12 cellular contexts compared by ENCODE assay signal in the genomic region with DNA sequence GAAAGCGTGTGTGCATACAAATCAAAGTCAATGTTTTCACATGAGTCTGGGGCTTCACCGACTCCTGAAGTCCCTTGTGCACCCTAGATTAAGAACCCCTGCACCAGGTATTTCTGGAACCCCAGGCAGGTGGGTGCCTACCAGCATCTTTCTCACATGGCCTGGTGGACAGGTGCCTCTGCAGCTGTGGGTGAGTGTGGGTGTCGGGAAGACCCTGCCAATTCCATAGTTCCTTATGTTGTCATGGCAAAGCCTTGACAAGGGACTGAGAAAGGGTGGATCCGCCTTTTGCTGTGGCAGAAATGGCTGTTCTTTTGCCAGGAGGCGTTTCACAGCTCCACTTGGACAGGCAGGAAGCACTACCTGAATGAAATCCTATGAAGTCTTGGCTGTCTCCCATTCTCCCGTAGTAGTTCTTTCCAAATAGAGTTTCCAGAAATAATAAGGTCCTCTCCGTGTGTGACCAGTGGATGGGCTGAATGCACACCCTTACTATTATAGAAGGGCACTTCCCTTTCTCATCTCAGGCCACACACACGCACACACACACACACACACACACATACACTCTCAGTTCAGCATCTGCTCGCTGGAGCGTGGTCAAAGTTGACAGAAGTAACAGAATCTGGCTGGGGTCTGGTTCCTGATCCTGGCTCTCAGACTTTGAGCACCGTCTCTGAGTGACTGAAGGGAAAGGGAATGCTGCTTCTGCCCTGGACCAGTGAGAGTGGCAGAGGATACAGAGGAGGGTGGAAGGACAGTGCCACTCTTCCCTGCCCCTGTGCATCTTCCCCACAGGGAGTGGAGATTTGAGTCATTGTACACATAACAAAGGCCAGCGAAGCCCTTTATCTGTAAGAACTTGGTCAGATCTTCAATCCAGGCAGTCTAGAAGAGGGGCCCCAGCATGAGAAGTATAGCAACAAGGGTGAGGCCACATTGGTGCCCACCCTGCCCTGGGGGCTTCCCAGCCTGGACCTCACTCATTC. TPM values are rescaled to one million over a fixed set of nuclear protein-coding genes. Genes with fewer than 3 reads are reported as not detected.
DNase-seq lines count a peak whose midpoint lies in the region; ATAC-seq and TF ChIP-seq lines count a peak whose summit lies in the region.
"Had no signal": no experiment of that assay in that cellular context is flagged by ENCODE, and none has a peak within 500 bp of the region (broad histone marks: within the 10 kb centered on the region; RNA-seq: fewer than 3 reads in every experiment).

No MANE protein-coding gene starts in this region.

- POLR2A ChIA-PET in GM10248 (lab: Yijun Ruan, JAX), result no interaction called here

- H3K4me1 Mint-ChIP-seq in memory B cell, result peaks cover 7% of the 10 kb centered on the region

- no peaks in the 10 kb centered on the region for H3K27me3 Mint-ChIP-seq in memory B cell

- CTCF ChIA-PET in GM10248 (lab: Yijun Ruan, JAX), result no interaction called here

- no peaks in the 10 kb centered on the region for H3K9me3 Mint-ChIP-seq in memory B cell
- H3K9me3 Mint-ChIP-seq: CD8-positive, alpha-beta T cell had no signal

- no peak for TF ChIP-seq CTCF in GM10248 (IDR thresholded peaks at IDR 0.05; ENCODE audit: control extremely low read depth, extremely low read depth, low read depth, missing control alignments)

- ATAC-seq in GM21515 (IDR thresholded peaks at IDR 0.05; ENCODE audit: unreplicated experiment), result peak; percentile 62
- peak; percentile 98 for ATAC-seq in memory B cell (ENCODE audit: low read depth)
- ATAC-seq in HG03460 (IDR thresholded peaks at IDR 0.05; ENCODE audit: unreplicated experiment), result no peak
- ATAC-seq: CD8-positive, alpha-beta T cell; Right ventricle myocardium inferior had no signal

- H3K4me3 Mint-ChIP-seq in memory B cell, result no peak overlapping the region
- H3K4me3 Mint-ChIP-seq: CD8-positive, alpha-beta T cell had no signal

- peak overlapping the region; percentile 58 for H3K27ac Mint-ChIP-seq in memory B cell
- H3K27ac Mint-ChIP-seq: CD8-positive, alpha-beta T cell had no signal

- peak; percentile 70 for DNase-seq in GM10248 (ENCODE audit: extremely low spot score)
- DNase-seq in MV-4-11 (lab: John Stamatoyannopoulos, UW), result peak; percentile 79
- DNase-seq in memory B cell (ENCODE audit: low spot score in 2 of 2), result peak; percentile 57 to 76
- no peak for DNase-seq in cortex of kidney (lab: John Stamatoyannopoulos, UW)
- DNase-seq in HT-29 (ENCODE audit: low spot score), result no peak
- no peak for DNase-seq in stimulated activated naive CD4-positive, alpha-beta T cell (lab: John Stamatoyannopoulos, UW)
- DNase-seq: activated CD4-positive, CD25-positive, alpha-beta regulatory T cell; CD8-positive, alpha-beta T cell; cerebellar nuclear complex had no signal

- peaks cover 5% of the 10 kb centered on the region for H3K36me3 Mint-ChIP-seq in memory B cell

RNA-seq across cellular contexts. Expression of a gene that starts 38.7 kb away (rescaled TPM):
- total RNA-seq in HT-29 (2014; rRNA removed; shearing (Covaris generic)), result 18.5 and 22.8 TPM in 2 replicates

Comparison
In these comparisons a context has a peak if more than half of its experiments do, and no peak if none do; other contexts are left out.
1. DNase-seq: peak in GM10248 (single experiment), MV-4-11 (single experiment) and memory B cell (2 of 2); none in cortex of kidney (single experiment), HT-29 (single experiment) and stimulated activated naive CD4-positive, alpha-beta T cell (0 of 6).